ENCODE assay signal across 1 cellular context in genomic region chr5:67010684-67011409, GRCh38.
A peak's percentile ranks its signal among the peaks of the same experiment; 100 is the strongest.
TF ChIP-seq lines count a peak whose summit lies in the region.

No MANE protein-coding gene starts in this region.

TF ChIP-seq in HEK293, 187 proteins besides CTCF, POLR2A, EP300 and RAD21 (continued from another document):
- TF ChIP-seq ZSCAN16 (tag by site-specific recombination; IDR thresholded peaks at IDR 0.05), result no peak
- TF ChIP-seq ZNF2 (tag by site-specific recombination; IDR thresholded peaks at IDR 0.05), result no peak
- TF ChIP-seq GLIS2 (tag by site-specific recombination; IDR thresholded peaks at IDR 0.05), result peak; percentile 66
